Comparison of ENCODE assay signal across 9 cellular contexts in the genomic region with DNA sequence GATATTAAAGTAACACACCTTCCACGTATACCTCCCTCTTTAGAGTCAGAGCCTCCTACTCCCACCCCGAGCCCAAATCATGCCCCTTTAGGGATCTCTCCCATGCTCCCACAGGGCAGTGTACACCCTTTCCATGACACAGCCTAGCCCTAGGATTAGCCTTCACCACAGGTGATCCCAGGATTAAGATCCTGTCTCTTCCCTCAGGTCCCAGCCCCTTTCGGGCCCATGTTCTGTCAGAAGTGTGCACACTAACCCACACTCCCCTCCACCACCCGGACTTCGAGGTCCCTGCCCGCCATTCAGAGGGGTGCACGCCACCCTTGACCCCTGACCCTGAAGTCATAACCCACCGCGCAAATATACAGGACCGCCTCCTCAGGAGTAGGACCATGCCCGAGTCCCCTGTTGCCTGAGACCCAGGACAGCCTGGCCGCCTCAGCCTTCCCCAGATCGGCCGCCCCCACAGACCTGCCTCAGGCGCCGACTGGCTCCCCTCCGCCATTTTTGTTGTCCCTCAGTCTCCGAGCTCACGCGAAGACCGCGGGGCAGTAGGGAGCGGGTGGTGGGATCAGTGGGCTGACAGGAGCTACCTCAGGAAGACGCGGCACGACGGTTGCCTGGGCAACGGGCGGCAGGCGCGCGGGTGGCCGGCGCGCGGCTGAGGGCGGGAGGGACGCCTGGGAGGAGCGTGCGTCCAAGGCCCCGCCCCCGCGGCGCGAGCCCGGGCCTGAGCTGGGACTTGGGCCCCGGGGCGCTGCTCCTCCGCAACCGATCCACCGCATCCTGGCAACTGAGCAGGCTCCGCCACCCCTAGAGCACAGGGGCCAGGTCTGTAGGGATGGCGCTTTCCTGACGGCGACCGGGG. TPM values are rescaled to one million over a fixed set of nuclear protein-coding genes. Genes with fewer than 3 reads are reported as not detected.
DNase-seq lines count a peak whose midpoint lies in the region; ATAC-seq and TF ChIP-seq lines count a peak whose summit lies in the region.
"Had no signal": no experiment of that assay in that cellular context is flagged by ENCODE, and none has a peak within 500 bp of the region (broad histone marks: within the 10 kb centered on the region; RNA-seq: fewer than 3 reads in every experiment).

AGBL4 (minus strand) TSS at position 663 of the 868 bp plus-strand sequence.

- no peaks in the 10 kb centered on the region for H3K36me3 ChIP-seq in fibroblast of lung (ENCODE audit: control insufficient read depth, insufficient read depth, low read length)

- H3K79me2 ChIP-seq in fibroblast of lung (ENCODE audit: control insufficient read depth, insufficient read depth, low read length): no peaks in the 10 kb centered on the region

- no peak for TF ChIP-seq CTCF in fibroblast of lung (conservative IDR thresholded peaks at IDR 0.05 in 1 of 2, IDR thresholded peaks at IDR 0.05 in 1 of 2; ENCODE audit: low read depth in 1 of 2, low read length in 2 of 2)
- TF ChIP-seq CTCF in nephron (IDR thresholded peaks at IDR 0.05; ENCODE audit: unreplicated experiment in 3 of 3): no peak

- H3K4me1 Mint-ChIP-seq in T-cell (peaks cover 0 to 6% (median 1%) of the 10 kb centered on the region in 3 donors), nephron (no peaks in the 10 kb centered on the region)

- CTCF ChIA-PET in T-cell (lab: Charles Lee): no interaction called here

- POLR2A ChIA-PET in T-cell (lab: Charles Lee): no interaction called here

- H3K4me3 Mint-ChIP-seq in T-cell (peak within 1 kb of the TSS in 2 of 3 donors; percentile 21 to 22), nephron (peak within 1 kb of the TSS; percentile 50 to 65 (median 61))

- DNase-seq in C1 segment of cervical spinal cord (lab: John Stamatoyannopoulos, UW) (peak in 8 of 14 donors; percentile 14 to 52 (median 23)), HK-2 (ENCODE audit: unreplicated experiment) (peak; percentile 44), T-cell (no peak), fibroblast of lung (ENCODE audit: low read depth in 2 of 2) (peak; percentile 1 to 41)

- H4K20me1 ChIP-seq in fibroblast of lung (ENCODE audit: control insufficient read depth, extremely low read depth, insufficient read depth, low read length): no peaks in the 10 kb centered on the region

- H3K9me3 ChIP-seq in fibroblast of lung (ENCODE audit: control insufficient read depth, insufficient read depth, low read depth, low read length): no peaks in the 10 kb centered on the region

- peak within 1 kb of the TSS in 3 of 4 experiments; percentile 26 to 53 (median 47) for H3K4me3 ChIP-seq in fibroblast of lung (replicated peaks in 1 of 4; ENCODE audit: control extremely low read depth in 1 of 4, insufficient read depth in 1 of 4, low read depth in 3 of 4, low read length in 4 of 4)

- peak within 1 kb of the TSS; percentile 65 for H2AFZ ChIP-seq in fibroblast of lung (ENCODE audit: low read length)

- H3K27me3 ChIP-seq in fibroblast of lung (ENCODE audit: control insufficient read depth, insufficient read depth, low read length): no peaks in the 10 kb centered on the region

- ATAC-seq in T-cell (replicated peaks in 1 of 4): no peak
- no peak for ATAC-seq in GM21528 (IDR thresholded peaks at IDR 0.05; ENCODE audit: low FRiP score, unreplicated experiment)
- ATAC-seq in GM18517 (IDR thresholded peaks at IDR 0.05; ENCODE audit: unreplicated experiment): no peak
- no peak for ATAC-seq in GM18519 (IDR thresholded peaks at IDR 0.05; ENCODE audit: low FRiP score, unreplicated experiment)

- H3K4me1 ChIP-seq in fibroblast of lung (ENCODE audit: control insufficient read depth, extremely low read depth, insufficient read depth, low read length): no peaks in the 10 kb centered on the region

- peak within 1 kb of the TSS in 1 of 2 donors; percentile 9 for H3K27ac Mint-ChIP-seq in T-cell
- H3K27ac Mint-ChIP-seq in nephron: no peak within 1 kb of the TSS
- H3K27ac Mint-ChIP-seq: brain had no signal

- peaks cover 0 to 8% (median 3%) of the 10 kb centered on the region in 3 donors for H3K9me3 Mint-ChIP-seq in T-cell
- H3K9me3 Mint-ChIP-seq in nephron: peaks cover 12% of the 10 kb centered on the region

- peaks cover 3% of the 10 kb centered on the region for H3K36me3 Mint-ChIP-seq in T-cell
- no peaks in the 10 kb centered on the region for H3K36me3 Mint-ChIP-seq in nephron (ENCODE audit: low read depth)
- H3K36me3 Mint-ChIP-seq: brain had no signal

- no peak within 1 kb of the TSS for H3K27ac ChIP-seq in fibroblast of lung (ENCODE audit: insufficient read depth, low read length)

- peak within 1 kb of the TSS; percentile 42 for H3K9ac ChIP-seq in fibroblast of lung (ENCODE audit: insufficient read depth, low read length)

- peak within 1 kb of the TSS; percentile 59 for H3K4me2 ChIP-seq in fibroblast of lung (ENCODE audit: extremely low read depth, insufficient read depth, low read length)

- H3K27me3 Mint-ChIP-seq in T-cell: peaks cover 12% of the 10 kb centered on the region in 2 donors
- H3K27me3 Mint-ChIP-seq in nephron (ENCODE audit: low read depth): peaks cover 10% of the 10 kb centered on the region

RNA-seq across cellular contexts. Expression of gene AGBL4, which starts in this region (rescaled TPM):
- total RNA-seq in T-cell (under 1 TPM in 1 of 5 donors, not detected in 4; 0.58 TPM), fibroblast of lung (not detected in 2 replicates)
- not detected in 2 replicates for polyA plus RNA-seq in fibroblast of lung
- not detected in 2 replicates for polyA plus RNA-seq in fibroblast of lung (2012)
- polyA minus RNA-seq in fibroblast of lung (ENCODE audit: low replicate concordance): not detected in 2 replicates

Comparison
In these comparisons a context has a peak if more than half of its experiments do, and no peak if none do; other contexts are left out.
1. Peak in DNase-seq, H3K4me3 ChIP-seq, H3K9ac ChIP-seq and H3K4me2 ChIP-seq in fibroblast of lung; RNA of the gene not detected or under 1 TPM.
2. DNase-seq: peak in C1 segment of cervical spinal cord (8 of 14) and HK-2 (single experiment); none in T-cell (0 of 34).